Comparison of ENCODE assay signal across 14 cellular contexts in genomic region chr4:53130896-53131561, GRCh38.
"Had no signal": no experiment of that assay in that cellular context is flagged by ENCODE, and none has a peak within 500 bp of the region (broad histone marks: within the 10 kb centered on the region; RNA-seq: fewer than 3 reads in every experiment).

No MANE protein-coding gene starts in this region.

- H3K36me3 Mint-ChIP-seq: brain had no signal

- H3K36me3 ChIP-seq: sigmoid colon, upper lobe of left lung had no signal

- H3K27ac Mint-ChIP-seq: activated B cell treated with CpG ODN at 0.5 μM for 24 hours; dendritic cell treated with granulocyte-macrophage colony-stimulating factor and Interleukin-4, amounts not matched to agents 40 ng/mL and 50 ng/mL, for 4 days; effector memory CD8-positive, alpha-beta T cell had no signal

- H3K4me1 Mint-ChIP-seq: activated B cell treated with CpG ODN at 0.5 μM for 24 hours had no signal

- H3K4me2 ChIP-seq: hepatocyte had no signal

- H3K79me2 ChIP-seq: hepatocyte had no signal

- H3K4me3 ChIP-seq: hepatocyte, sigmoid colon, SK-N-MC, upper lobe of left lung had no signal

- ATAC-seq: effector memory CD8-positive, alpha-beta T cell; left ventricle myocardium superior had no signal

- H2AFZ ChIP-seq: hepatocyte had no signal

- H3K27ac ChIP-seq: epithelial cell of prostate, hepatocyte, sigmoid colon, SK-N-MC, upper lobe of left lung had no signal

- H3K4me3 Mint-ChIP-seq: activated B cell treated with CpG ODN at 0.5 μM for 24 hours; brain; dendritic cell treated with granulocyte-macrophage colony-stimulating factor and Interleukin-4, amounts not matched to agents 40 ng/mL and 50 ng/mL, for 4 days; effector memory CD8-positive, alpha-beta T cell had no signal

- H3K9me3 Mint-ChIP-seq: activated B cell treated with CpG ODN at 0.5 μM for 24 hours; brain; dendritic cell treated with granulocyte-macrophage colony-stimulating factor and Interleukin-4, amounts not matched to agents 40 ng/mL and 50 ng/mL, for 4 days had no signal

- H3K27me3 ChIP-seq: hepatocyte, sigmoid colon, upper lobe of left lung had no signal

- H3K27me3 Mint-ChIP-seq: activated B cell treated with CpG ODN at 0.5 μM for 24 hours; brain; dendritic cell treated with granulocyte-macrophage colony-stimulating factor and Interleukin-4, amounts not matched to agents 40 ng/mL and 50 ng/mL, for 4 days; effector memory CD8-positive, alpha-beta T cell had no signal

- DNase-seq: activated B cell treated with CpG ODN at 0.5 μM for 24 hours; activated gamma-delta T cell treated with Interleukin-2 at 50 U/mL for 16 hours; amniotic stem cell; effector memory CD8-positive, alpha-beta T cell; left ventricle myocardium superior; mesenchymal stem cell; sigmoid colon; stimulated activated CD4-positive, alpha-beta T cell treated with anti-CD3 and anti-CD28 coated beads, Interleukin-4, amount 100 ng/mL, for 1 hour; upper lobe of left lung had no signal
